16 cellular contexts compared by ENCODE assay signal in genomic region chr2:46874236-46874929, GRCh38. TPM values are rescaled to one million over a fixed set of nuclear protein-coding genes. Genes with fewer than 3 reads are reported as not detected.
DNase-seq lines count a peak whose midpoint lies in the region; ATAC-seq and FAIRE-seq lines count a peak whose summit lies in the region.
"Had no signal": no experiment of that assay in that cellular context is flagged by ENCODE, and none has a peak within 500 bp of the region (broad histone marks: within the 10 kb centered on the region; RNA-seq: fewer than 3 reads in every experiment).

No MANE protein-coding gene starts in this region.

- peak overlapping the region; percentile 66 for H3K9ac ChIP-seq in adipocyte (ENCODE audit: low read length)

- H3K4me1 ChIP-seq in adipocyte (ENCODE audit: control insufficient read depth, insufficient read depth, low read length): peaks cover 60% of the 10 kb centered on the region

- H3K9me3 ChIP-seq in adipocyte (ENCODE audit: control insufficient read depth, low read length): no peaks in the 10 kb centered on the region

- H3K4me3 ChIP-seq in H7 (ENCODE audit: insufficient read depth, low read depth, low read length) (no peak overlapping the region), adipocyte (ENCODE audit: low read length) (no peak overlapping the region), skin epidermis (no peak overlapping the region)
- H3K4me3 ChIP-seq: lung had no signal

- DNase-seq in H7 (peak; percentile 5), adipocyte (ENCODE audit: low read depth) (no peak), left kidney (ENCODE audit: low read depth, low spot score) (peak; percentile 30), NCI-H1694 treated with DMSO at 0.1 percent for 48 hours (lab: John Stamatoyannopoulos, UW) (no peak), urothelium cell line (ENCODE audit: low spot score) (no peak)
- DNase-seq: activated T-cell treated with anti-CD3 and anti-CD28 coated beads, Interleukin-2, amount 50 U/mL, for 4 hours; CD4-positive, alpha-beta T cell; NCI-H2029 treated with DMSO at 0.1 percent for 48 hours; RPMI8226; T-helper 17 cell had no signal

- ATAC-seq in HG02571 (IDR thresholded peaks at IDR 0.05; ENCODE audit: unreplicated experiment): no peak
- ATAC-seq: T-helper 17 cell had no signal

- H3K27me3 ChIP-seq in H7 (ENCODE audit: control insufficient read depth, insufficient read depth, low read length) (no peaks in the 10 kb centered on the region), adipocyte (replicated peaks; ENCODE audit: control insufficient read depth, insufficient read depth, low read length) (no peaks in the 10 kb centered on the region)

- peak overlapping the region in 13 of 21 experiments; percentile 13 to 81 (median 50) for H3K27ac ChIP-seq in skin epidermis
- H3K27ac ChIP-seq: epithelial cell of prostate had no signal

- no peaks in the 10 kb centered on the region for H3K36me3 ChIP-seq in H7 (replicated peaks; ENCODE audit: control insufficient read depth, insufficient read depth, low read length)
- H3K36me3 ChIP-seq in adipocyte (ENCODE audit: control insufficient read depth, insufficient read depth, low read length, severe bottlenecking): no peaks in the 10 kb centered on the region

- FAIRE-seq in urothelium cell line (lab: Jason Lieb, UNC): no peak
- FAIRE-seq: colon, GM12892 had no signal

RNA-seq across cellular contexts. Expression of gene MCFD2, which starts 41.2 kb away (rescaled TPM):
- total RNA-seq in H7 (2014; rRNA removed; shearing (Covaris generic)): 65.5 and 76.3 TPM in 2 replicates

Comparison
In these comparisons a context has a peak if more than half of its experiments do, and no peak if none do; other contexts are left out.
1. DNase-seq: peak in H7 (single experiment) and left kidney (single experiment); none in adipocyte (single experiment), NCI-H1694 treated with DMSO at 0.1 percent for 48 hours (single experiment) and urothelium cell line (single experiment).